Comparison of ENCODE assay signal across 8 cellular contexts in the genomic region with DNA sequence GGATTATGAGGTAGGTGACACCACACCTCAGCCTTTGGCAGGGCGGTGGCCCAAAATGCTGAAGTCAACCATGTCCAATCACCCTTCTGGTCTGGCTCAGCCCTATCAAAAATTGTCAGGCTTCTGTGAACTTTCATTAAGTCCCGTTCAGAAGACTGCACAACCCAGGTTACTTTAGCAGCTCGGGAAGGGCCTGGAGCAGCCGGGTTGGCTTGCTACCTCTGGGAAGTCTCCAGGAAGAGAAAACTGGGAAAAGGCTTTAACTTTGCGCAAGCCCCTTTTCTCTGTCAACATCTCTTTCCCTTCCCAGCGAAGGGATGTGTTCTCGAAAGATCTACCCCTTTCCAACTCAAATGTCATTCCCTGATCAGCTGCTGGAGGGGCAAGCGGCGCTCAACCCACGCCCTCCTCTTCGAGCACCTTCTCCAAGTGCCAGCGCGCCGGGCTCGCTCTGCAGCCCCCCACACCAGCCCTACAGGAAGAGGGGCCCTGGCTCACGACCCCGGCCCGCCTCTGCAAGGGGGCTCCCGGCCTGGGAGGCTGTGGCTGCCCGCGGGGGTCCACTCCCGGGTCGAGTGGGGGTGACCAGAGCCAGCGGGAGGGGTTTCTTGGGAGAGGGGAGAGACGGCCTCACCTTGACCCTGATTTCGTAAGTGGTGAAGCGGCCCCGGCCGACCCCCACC. TPM values are rescaled to one million over a fixed set of nuclear protein-coding genes. Genes with fewer than 3 reads are reported as not detected.
DNase-seq lines count a peak whose midpoint lies in the region; ATAC-seq and TF ChIP-seq lines count a peak whose summit lies in the region.

No MANE protein-coding gene starts in this region.

- no peaks in the 10 kb centered on the region for H3K9me3 ChIP-seq in upper lobe of right lung

- no peaks in the 10 kb centered on the region for H3K27me3 Mint-ChIP-seq in naive B cell

- ATAC-seq in HG02763 (IDR thresholded peaks at IDR 0.05; ENCODE audit: unreplicated experiment): peak; percentile 3
- peak; percentile 30 for ATAC-seq in naive B cell (ENCODE audit: low read depth in 2 of 2)
- ATAC-seq in upper lobe of right lung: peak; percentile 1

- DNase-seq in NK-92 treated with Interleukin-12 subunit alpha and Interleukin-12 subunit beta, amount 100 ng/mL, for 24 hours (lab: John Stamatoyannopoulos, UW): peak; percentile 62
- DNase-seq in NK-92 (lab: John Stamatoyannopoulos, UW; ENCODE audit: unreplicated experiment) (no peak), NCI-H226 (peak; percentile 39), fibroblast of peridontal ligament (ENCODE audit: extremely low read depth) (peak; percentile 61), naive B cell (peak; percentile 72), upper lobe of right lung (peak; percentile 63)
- DNase-seq in activated T-cell treated with anti-CD3 and anti-CD28 coated beads, Interleukin-2, amount 50 U/mL, for 1 hour: peak; percentile 32

- H3K27me3 ChIP-seq in upper lobe of right lung: no peaks in the 10 kb centered on the region

- no peaks in the 10 kb centered on the region for H3K36me3 ChIP-seq in upper lobe of right lung

- peak overlapping the region; percentile 77 for H3K4me3 ChIP-seq in upper lobe of right lung

- H3K27ac Mint-ChIP-seq in naive B cell: peak overlapping the region; percentile 89 to 98 (median 96)

- intact Hi-C loops in upper lobe of right lung (cut with DNase I): no loop called here

- no peak for TF ChIP-seq CTCF in upper lobe of right lung (IDR thresholded peaks at IDR 0.05)

- no peaks in the 10 kb centered on the region for H3K9me3 Mint-ChIP-seq in naive B cell

- peak overlapping the region; percentile 85 to 99 (median 96) for H3K4me3 Mint-ChIP-seq in naive B cell

- H3K27ac ChIP-seq in upper lobe of right lung: peak overlapping the region; percentile 89

- peaks cover 10 to 55% (median 14%) of the 10 kb centered on the region in 3 donors for H3K4me1 Mint-ChIP-seq in naive B cell

- peaks cover 15% of the 10 kb centered on the region for H3K4me1 ChIP-seq in upper lobe of right lung

- peaks cover 0 to 5% of the 10 kb centered on the region in 2 donors for H3K36me3 Mint-ChIP-seq in naive B cell

RNA-seq across cellular contexts. Expression of a gene that starts 0.6 kb away (rescaled TPM):
- polyA plus RNA-seq in naive B cell (ENCODE audit: low read depth in 6 of 6): 100 to 1,000 TPM; 601 to 963 (median 659) TPM
- 179 TPM for total RNA-seq in upper lobe of right lung

RNA-seq across cellular contexts. Expression of a gene that starts 34.6 kb away (rescaled TPM):
- 1 to 10 TPM; 2.6 to 6.8 (median 4.5) TPM for polyA plus RNA-seq in naive B cell (ENCODE audit: low read depth in 6 of 6)
- total RNA-seq in upper lobe of right lung: 7.7 TPM
